In the genomic region with DNA sequence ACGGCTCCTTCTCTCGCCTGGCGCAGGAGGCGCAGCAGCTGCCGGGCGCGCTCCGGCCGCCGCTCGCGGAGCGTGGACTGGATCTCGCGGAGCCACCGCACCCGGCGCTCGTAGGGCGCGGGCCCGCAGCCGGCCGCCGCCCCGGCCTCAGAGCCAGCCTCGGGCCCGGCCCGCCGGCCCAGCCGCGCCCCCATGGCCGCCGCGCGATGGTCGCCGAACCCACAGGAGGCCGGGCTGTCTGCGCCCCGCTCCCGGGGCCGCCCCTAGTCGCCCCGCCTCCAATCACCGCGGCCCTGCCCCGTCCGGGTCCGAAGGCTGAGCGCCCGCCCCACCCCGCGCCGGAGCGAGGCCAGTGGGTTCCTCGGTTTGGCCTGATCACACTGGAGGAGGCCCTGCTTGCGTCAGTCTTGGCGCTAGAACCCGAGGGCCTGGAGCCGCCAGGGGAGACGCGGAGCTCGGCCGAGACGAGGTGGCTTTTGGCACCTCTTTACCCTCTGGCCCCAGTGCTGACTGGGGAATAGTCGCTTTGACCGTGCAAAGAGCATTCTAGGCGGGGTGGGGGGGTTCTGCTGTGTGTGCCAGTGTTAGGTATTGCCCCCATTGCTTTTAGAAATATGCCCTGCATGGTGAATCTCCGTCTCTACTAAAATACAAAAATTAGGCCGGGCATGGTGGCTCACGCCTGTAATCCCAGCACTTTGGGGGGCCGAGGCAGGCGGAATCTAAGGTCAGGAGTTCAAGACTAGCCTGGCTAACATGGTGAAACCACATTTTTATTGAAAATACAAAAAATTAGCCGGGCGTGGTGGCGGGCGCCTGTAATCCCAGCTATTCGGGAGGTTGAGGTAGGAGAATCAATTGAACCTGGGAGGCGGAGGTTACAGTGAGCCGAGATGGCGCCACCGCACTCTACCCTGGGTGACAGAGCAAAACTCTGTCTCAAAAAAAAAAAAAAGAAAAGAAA, we compare ENCODE assay signal across 1 cellular context.
TF ChIP-seq lines count a peak whose summit lies in the region.

A gene with protein sequence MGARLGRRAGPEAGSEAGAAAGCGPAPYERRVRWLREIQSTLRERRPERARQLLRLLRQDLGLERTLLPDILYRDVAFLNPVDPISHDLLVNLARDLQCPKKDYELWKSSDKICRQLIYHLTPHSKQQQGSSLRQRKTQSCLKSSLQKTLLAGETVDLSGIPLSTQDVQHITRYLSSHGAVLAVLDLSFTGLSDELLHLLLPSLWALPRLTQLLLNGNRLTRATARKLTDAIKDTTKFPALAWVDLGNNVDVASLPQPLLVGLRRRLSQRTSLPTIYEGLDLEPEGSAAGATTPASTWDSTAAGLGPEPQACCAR (minus strand): TSS at position 228 of the 964 bp plus-strand sequence. CDS start 34 bp downstream, at position 194.

TF ChIP-seq in HepG2, 621 proteins besides CTCF, POLR2A, EP300 and RAD21 (continued from another document):
- TF ChIP-seq, protein P1, sequence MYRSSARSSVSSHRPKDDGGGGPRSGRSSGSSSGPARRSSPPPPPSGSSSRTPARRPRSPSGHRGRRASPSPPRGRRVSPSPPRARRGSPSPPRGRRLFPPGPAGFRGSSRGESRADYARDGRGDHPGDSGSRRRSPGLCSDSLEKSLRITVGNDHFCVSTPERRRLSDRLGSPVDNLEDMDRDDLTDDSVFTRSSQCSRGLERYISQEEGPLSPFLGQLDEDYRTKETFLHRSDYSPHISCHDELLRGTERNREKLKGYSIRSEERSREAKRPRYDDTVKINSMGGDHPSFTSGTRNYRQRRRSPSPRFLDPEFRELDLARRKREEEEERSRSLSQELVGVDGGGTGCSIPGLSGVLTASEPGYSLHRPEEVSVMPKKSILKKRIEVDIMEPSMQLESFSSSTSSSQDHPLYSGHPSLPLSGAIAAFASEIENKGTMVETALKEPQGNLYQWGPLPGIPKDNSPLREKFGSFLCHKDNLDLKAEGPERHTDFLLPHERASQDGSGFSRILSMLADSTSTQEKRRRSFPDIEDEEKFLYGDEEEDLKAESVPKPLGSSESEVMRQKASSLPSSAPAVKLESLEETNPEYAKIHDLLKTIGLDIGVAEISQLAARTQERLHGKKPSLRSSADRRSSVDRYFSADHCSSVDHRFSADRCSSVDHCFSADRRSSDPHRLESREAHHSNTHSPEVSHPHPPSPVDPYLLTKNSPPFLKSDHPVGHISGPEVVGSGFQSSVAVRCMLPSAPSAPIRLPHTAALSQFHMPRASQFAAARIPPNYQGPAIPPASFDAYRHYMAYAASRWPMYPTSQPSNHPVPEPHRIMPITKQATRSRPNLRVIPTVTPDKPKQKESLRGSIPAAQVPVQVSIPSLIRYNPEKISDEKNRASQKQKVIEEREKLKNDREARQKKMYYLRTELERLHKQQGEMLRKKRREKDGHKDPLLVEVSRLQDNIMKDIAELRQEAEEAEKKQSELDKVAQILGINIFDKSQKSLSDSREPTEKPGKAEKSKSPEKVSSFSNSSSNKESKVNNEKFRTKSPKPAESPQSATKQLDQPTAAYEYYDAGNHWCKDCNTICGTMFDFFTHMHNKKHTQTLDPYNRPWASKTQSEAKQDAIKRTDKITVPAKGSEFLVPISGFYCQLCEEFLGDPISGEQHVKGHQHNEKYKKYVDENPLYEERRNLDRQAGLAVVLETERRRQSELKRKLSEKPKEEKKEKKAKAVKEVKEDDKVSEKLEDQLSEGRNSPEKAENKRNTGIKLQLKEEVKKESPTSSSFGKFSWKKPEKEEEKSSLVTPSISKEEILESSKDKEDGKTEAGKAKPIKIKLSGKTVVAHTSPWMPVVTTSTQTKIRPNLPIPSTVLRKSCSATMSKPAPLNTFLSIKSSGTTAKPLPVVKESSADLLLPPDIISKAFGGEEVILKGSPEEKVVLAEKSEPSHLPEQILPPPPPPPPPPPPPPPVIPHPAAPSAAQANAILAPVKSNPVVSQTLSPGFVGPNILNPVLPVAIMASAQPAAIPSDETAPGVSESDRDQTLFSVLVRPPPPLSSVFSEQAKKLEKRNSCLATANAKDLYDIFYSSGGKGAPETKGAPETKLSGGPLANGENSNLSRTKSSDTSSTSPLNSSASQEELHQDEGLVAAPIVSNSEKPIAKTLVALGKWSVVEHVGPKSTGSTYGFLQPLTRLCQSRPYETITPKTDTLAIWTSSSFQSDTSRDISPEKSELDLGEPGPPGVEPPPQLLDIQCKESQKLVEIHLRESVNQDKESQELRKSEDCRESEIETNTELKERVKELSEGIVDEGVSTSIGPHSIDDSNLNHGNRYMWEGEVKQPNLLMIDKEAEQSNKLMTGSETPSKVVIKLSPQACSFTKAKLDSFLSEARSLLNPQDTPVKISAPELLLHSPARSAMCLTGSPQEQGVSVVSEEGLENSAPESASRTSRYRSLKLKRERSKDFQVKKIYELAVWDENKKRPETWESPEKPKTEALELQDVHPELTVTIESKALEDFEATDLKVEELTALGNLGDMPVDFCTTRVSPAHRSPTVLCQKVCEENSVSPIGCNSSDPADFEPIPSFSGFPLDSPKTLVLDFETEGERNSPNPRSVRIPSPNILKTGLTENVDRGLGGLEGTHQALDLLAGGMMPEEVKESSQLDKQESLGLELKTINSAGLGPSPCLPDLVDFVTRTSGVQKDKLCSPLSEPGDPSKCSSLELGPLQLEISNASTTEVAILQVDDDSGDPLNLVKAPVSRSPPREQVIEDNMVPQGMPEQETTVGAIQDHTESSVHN (CRISPR knock-in tag; IDR thresholded peaks at IDR 0.05) = 0 out of 2 replicates have a peak, but pooled peaks have one; percentile 31
- peak; percentile 79; the same call in 1 of the 2 replicates for TF ChIP-seq BRD4 (CRISPR knock-in tag; IDR thresholded peaks at IDR 0.05)
- TF ChIP-seq NR2F1 (CRISPR knock-in tag; IDR thresholded peaks at IDR 0.05) = 0 out of 4 replicates have a peak, but pooled peaks of 1 of the 2 experiments have one; percentile 7
- no peak for TF ChIP-seq PAWR (CRISPR knock-in tag; IDR thresholded peaks at IDR 0.05; ENCODE audit: borderline replicate concordance)
- TF ChIP-seq RFX1 (IDR thresholded peaks at IDR 0.05) = no peak
- peak; percentile 72; the same call in 1 of the 2 replicates for TF ChIP-seq ZNF441 (CRISPR knock-in tag; IDR thresholded peaks at IDR 0.05; ENCODE audit: borderline replicate concordance)
- TF ChIP-seq, protein P2, sequence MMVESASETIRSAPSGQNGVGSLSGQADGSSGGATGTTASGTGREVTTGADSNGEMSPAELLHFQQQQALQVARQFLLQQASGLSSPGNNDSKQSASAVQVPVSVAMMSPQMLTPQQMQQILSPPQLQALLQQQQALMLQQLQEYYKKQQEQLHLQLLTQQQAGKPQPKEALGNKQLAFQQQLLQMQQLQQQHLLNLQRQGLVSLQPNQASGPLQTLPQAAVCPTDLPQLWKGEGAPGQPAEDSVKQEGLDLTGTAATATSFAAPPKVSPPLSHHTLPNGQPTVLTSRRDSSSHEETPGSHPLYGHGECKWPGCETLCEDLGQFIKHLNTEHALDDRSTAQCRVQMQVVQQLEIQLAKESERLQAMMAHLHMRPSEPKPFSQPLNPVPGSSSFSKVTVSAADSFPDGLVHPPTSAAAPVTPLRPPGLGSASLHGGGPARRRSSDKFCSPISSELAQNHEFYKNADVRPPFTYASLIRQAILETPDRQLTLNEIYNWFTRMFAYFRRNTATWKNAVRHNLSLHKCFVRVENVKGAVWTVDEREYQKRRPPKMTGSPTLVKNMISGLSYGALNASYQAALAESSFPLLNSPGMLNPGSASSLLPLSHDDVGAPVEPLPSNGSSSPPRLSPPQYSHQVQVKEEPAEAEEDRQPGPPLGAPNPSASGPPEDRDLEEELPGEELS (CRISPR knock-in tag; IDR thresholded peaks at IDR 0.05) = peak; percentile 34; the same call in 1 of the 2 replicates
